1 cellular context compared by ENCODE assay signal in the genomic region with DNA sequence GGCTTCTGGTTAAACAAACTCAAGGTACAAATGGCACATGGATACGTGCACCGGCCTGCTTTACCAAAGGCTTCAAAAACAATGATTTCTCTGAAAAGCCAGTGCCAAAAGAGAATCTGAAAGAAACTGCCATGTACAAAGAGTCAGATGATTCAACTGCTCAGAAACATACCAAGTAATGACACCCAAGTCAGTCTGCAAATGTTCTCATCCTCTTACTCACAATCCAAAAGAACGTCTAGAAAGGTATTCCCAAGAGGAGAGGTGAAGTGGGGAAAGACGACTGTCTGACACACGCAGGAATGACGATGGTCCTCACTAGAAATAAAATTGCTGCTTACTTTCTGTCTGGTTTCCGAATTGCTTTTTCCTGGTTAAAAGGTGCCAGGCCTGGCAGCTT.
TF ChIP-seq lines count a peak whose summit lies in the region.

No MANE protein-coding gene starts in this region.

TF ChIP-seq in IMR-90, 13 proteins besides CTCF, POLR2A, EP300 and RAD21:
- TF ChIP-seq, protein P1, sequence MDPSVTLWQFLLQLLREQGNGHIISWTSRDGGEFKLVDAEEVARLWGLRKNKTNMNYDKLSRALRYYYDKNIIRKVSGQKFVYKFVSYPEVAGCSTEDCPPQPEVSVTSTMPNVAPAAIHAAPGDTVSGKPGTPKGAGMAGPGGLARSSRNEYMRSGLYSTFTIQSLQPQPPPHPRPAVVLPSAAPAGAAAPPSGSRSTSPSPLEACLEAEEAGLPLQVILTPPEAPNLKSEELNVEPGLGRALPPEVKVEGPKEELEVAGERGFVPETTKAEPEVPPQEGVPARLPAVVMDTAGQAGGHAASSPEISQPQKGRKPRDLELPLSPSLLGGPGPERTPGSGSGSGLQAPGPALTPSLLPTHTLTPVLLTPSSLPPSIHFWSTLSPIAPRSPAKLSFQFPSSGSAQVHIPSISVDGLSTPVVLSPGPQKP (IDR thresholded peaks at IDR 0.05; ENCODE audit: borderline replicate concordance, low read depth, low read length), result no peak
- TF ChIP-seq MAFK (IDR thresholded peaks at IDR 0.05; ENCODE audit: low read depth, low read length) (no peak), RCOR1 (IDR thresholded peaks at IDR 0.05; ENCODE audit: insufficient replicate concordance, low read length) (no peak), NFE2L2 (IDR thresholded peaks at IDR 0.05; ENCODE audit: low read depth, low read length) (no peak), MAZ (IDR thresholded peaks at IDR 0.05; ENCODE audit: borderline replicate concordance, low read depth, low read length) (no peak), MXI1 (IDR thresholded peaks at IDR 0.05; ENCODE audit: borderline replicate concordance, low read depth, low read length) (no peak), CHD1 (IDR thresholded peaks at IDR 0.05; ENCODE audit: low read depth, low read length) (no peak), FOS (IDR thresholded peaks at IDR 0.05; ENCODE audit: low read depth, low read length) (no peak)
TF ChIP-seq in IMR-90: peak in this region for 0.
